In the genomic region with DNA sequence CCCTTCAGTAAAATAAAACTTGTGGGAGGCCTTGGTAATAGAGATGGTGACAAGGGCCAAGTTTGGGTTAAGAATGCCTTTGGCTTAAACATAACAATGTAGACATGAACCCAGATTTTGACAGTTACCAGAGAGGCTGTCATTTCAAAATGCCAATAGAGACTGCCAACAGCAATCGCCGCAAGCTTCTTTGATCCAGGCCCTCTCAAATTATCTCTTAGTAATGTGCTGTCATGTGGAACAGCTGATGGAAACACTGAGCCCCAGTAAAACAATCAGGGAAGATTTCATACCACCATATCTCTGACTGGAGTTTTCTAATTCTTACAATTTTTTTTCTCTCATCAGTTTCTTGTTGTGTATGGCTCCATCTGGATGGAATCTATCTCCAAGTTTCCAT, we compare ENCODE assay signal across 26 cellular contexts.
"Had no signal": no experiment of that assay in that cellular context is flagged by ENCODE, and none has a peak within 500 bp of the region (broad histone marks: within the 10 kb centered on the region; RNA-seq: fewer than 3 reads in every experiment).

No MANE protein-coding gene starts in this region.

- H3K9me3 ChIP-seq: breast epithelium had no signal

- H3K4me3 ChIP-seq: breast epithelium had no signal

- H3K9ac ChIP-seq: KMS-11 had no signal

- H3K36me3 ChIP-seq: breast epithelium had no signal

- H3K27ac ChIP-seq: breast epithelium, KMS-11, VCaP had no signal

- ATAC-seq: activated T-helper 17 cell treated with anti-CD3 and anti-CD28 coated beads, Interleukin-2, amount 50 U/mL, for 72 hours; Panc1 had no signal

- H3K4me2 ChIP-seq: KMS-11 had no signal

- H3K27me3 ChIP-seq: breast epithelium had no signal

- H3K4me1 ChIP-seq: breast epithelium had no signal

- DNase-seq: activated CD4-positive, alpha-beta memory T cell treated with anti-CD3 and anti-CD28 coated beads, Interleukin-2, amount 10 ng/mL, durations not matched to agents 7 days and 5 days; activated CD4-positive, alpha-beta T cell treated with anti-CD3 and anti-CD28 coated beads, Interleukin-2, amount 10 ng/mL, durations not matched to agents 7 days and 5 days; activated CD4-positive, CD25-positive, alpha-beta regulatory T cell; activated gamma-delta T cell; activated naive CD4-positive, alpha-beta T cell treated with anti-CD3 and anti-CD28 coated beads for 36 hours; activated naive CD8-positive, alpha-beta T cell treated with anti-CD3 and anti-CD28 coated beads for 36 hours; activated T-cell treated with anti-CD3 and anti-CD28 coated beads for 4 hours; activated T-cell treated with anti-CD3 and anti-CD28 coated beads, Interleukin-2, amount 50 U/mL, for 48 hours; NCI-H1092; NCI-H1417; NCI-H1930; NCI-H2171 treated with DMSO at 0.1 percent for 48 hours; NCI-H226; NCI-H510A; NCI-H526 treated with DMSO at 0.1 percent for 48 hours; NCI-H82; NK-92 treated with Interleukin-12 subunit alpha and Interleukin-12 subunit beta, amount 100 ng/mL, for 24 hours; OCI-M1; RPMI8226; SHP77; T-helper 1 cell had no signal
